ENCODE assay signal across 17 cellular contexts in genomic region chr3:141455603-141456327, GRCh38. TPM values are rescaled to one million over a fixed set of nuclear protein-coding genes. Genes with fewer than 3 reads are reported as not detected.
A peak's percentile ranks its signal among the peaks of the same experiment; 100 is the strongest.
DNase-seq lines count a peak whose midpoint lies in the region; ATAC-seq and TF ChIP-seq lines count a peak whose summit lies in the region.
"Had no signal": no experiment of that assay in that cellular context is flagged by ENCODE, and none has a peak within 500 bp of the region (broad histone marks: within the 10 kb centered on the region; RNA-seq: fewer than 3 reads in every experiment).

No MANE protein-coding gene starts in this region.

- H3K36me3 Mint-ChIP-seq in MCF 10A (ENCODE audit: insufficient read depth, unreplicated experiment) = peaks cover 5% of the 10 kb centered on the region
- H3K36me3 Mint-ChIP-seq: CD4-positive, alpha-beta memory T cell; memory B cell; stimulated activated naive B cell treated with anti-CD40 and anti-IgM and Interleukin-4, amounts not matched to agents 10 μg/mL and 1 μg/mL and 100 μg/mL, for 72 hours had no signal

- no peak for TF ChIP-seq POLR2A in breast epithelium (IDR thresholded peaks at IDR 0.05)
- TF ChIP-seq POLR2A in suprapubic skin (IDR thresholded peaks at IDR 0.05) = no peak
- TF ChIP-seq POLR2A in lower leg skin (IDR thresholded peaks at IDR 0.05) = no peak
- TF ChIP-seq POLR2A in GM18505 (IDR thresholded peaks at IDR 0.05; ENCODE audit: borderline replicate concordance, extremely low read depth, insufficient read depth, insufficient read length) = no peak

- peaks cover 0 to 7% of the 10 kb centered on the region in 2 donors for H3K4me1 ChIP-seq in breast epithelium
- peaks cover 30% of the 10 kb centered on the region for H3K4me1 ChIP-seq in adipocyte (ENCODE audit: control insufficient read depth, insufficient read depth, low read length)
- H3K4me1 ChIP-seq in left lung = peaks cover 8 to 18% of the 10 kb centered on the region in 2 donors
- peaks cover 22% of the 10 kb centered on the region for H3K4me1 ChIP-seq in suprapubic skin

- intact Hi-C loops in breast epithelium (cut with DNase I; ENCODE audit: low total_unique reads) = loop anchor here (10.0 kb wide), 1 partner anchor 141 kb away; no protein-coding TSS in a partner anchor
- intact Hi-C loops in MCF 10A (cut with micrococcal nuclease) = loop anchor here (1.0 kb wide), 1 partner anchor 144 kb away; no protein-coding TSS in a partner anchor
- intact Hi-C loops in left lung (cut with DNase I) = loop anchor here (5.0 to 10.0 kb wide), 2 partner anchors 148 to 151 kb away; no protein-coding TSS in a partner anchor
- intact Hi-C loops in lower leg skin (cut with DNase I; ENCODE audit: low total_unique reads) = no loop called here

- no peaks in the 10 kb centered on the region for H3K27me3 Mint-ChIP-seq in MCF 10A (ENCODE audit: insufficient read depth, unreplicated experiment)
- H3K27me3 Mint-ChIP-seq: CD4-positive, alpha-beta memory T cell had no signal

- no peak for DNase-seq in breast epithelium (ENCODE audit: low spot score in 2 of 2)
- DNase-seq in MCF 10A (ENCODE audit: unreplicated experiment) = no peak
- no peak for DNase-seq in adipocyte (ENCODE audit: low read depth)
- no peak for DNase-seq in left lung
- no peak for DNase-seq in suprapubic skin (ENCODE audit: low spot score in 2 of 2)
- no peak for DNase-seq in lower leg skin (ENCODE audit: low spot score in 2 of 2)
- DNase-seq in omental fat pad (ENCODE audit: low spot score) = no peak
- DNase-seq: effector memory CD4-positive, alpha-beta T cell; T-helper 9 cell had no signal

- POLR2A ChIA-PET in MCF 10A (lab: Yijun Ruan, JAX) = interaction anchor here (0.9 to 1.2 kb wide), 4 partner anchors 9 to 144 kb away, joined by 3 to 7 read pairs (median 3); no protein-coding TSS in a partner anchor

- H3K9me3 Mint-ChIP-seq in MCF 10A (ENCODE audit: unreplicated experiment) = no peaks in the 10 kb centered on the region
- H3K9me3 Mint-ChIP-seq: activated T-helper 2 cell treated with anti-CD3 and anti-CD28 coated beads, Interferon-gamma antibody, Interleukin-2, Interleukin-4, amounts not matched to agents 10 μg/mL and 5 μg/mL and 100 μg/mL, durations not matched to agents 14 hours and 24 hours and 36 hours; CD4-positive, alpha-beta memory T cell; memory B cell; stimulated activated naive B cell treated with anti-CD40 and anti-IgM and Interleukin-4, amounts not matched to agents 10 μg/mL and 1 μg/mL and 100 μg/mL, for 72 hours had no signal

- CTCF ChIA-PET in MCF 10A (lab: Yijun Ruan, JAX) = interaction anchor here (0.5 to 11.3 kb wide), 34 partner anchors 10 to 178 kb away, joined by 3 to 392 read pairs (median 5); no protein-coding TSS in a partner anchor

- H3K4me3 Mint-ChIP-seq in MCF 10A (ENCODE audit: unreplicated experiment) = no peak overlapping the region
- H3K4me3 Mint-ChIP-seq: CD4-positive, alpha-beta memory T cell; memory B cell; stimulated activated naive B cell treated with anti-CD40 and anti-IgM and Interleukin-4, amounts not matched to agents 10 μg/mL and 1 μg/mL and 100 μg/mL, for 72 hours had no signal

- TF ChIP-seq CTCF in breast epithelium (IDR thresholded peaks at IDR 0.05) (no peak), MCF 10A (IDR thresholded peaks at IDR 0.05; ENCODE audit: unreplicated experiment) (no peak), left lung (IDR thresholded peaks at IDR 0.05) (no peak), suprapubic skin (IDR thresholded peaks at IDR 0.05) (no peak), lower leg skin (IDR thresholded peaks at IDR 0.05) (no peak), omental fat pad (IDR thresholded peaks at IDR 0.05) (no peak)

- ATAC-seq in left lung = peak; percentile 5
- no peak for ATAC-seq in omental fat pad (ENCODE audit: low FRiP score)
- no peak for ATAC-seq in GM18505 (IDR thresholded peaks at IDR 0.05; ENCODE audit: unreplicated experiment)

- no peaks in the 10 kb centered on the region for H3K27me3 ChIP-seq in breast epithelium
- no peaks in the 10 kb centered on the region for H3K27me3 ChIP-seq in adipocyte (replicated peaks; ENCODE audit: control insufficient read depth, insufficient read depth, low read length)
- H3K27me3 ChIP-seq in left lung = no peaks in the 10 kb centered on the region
- H3K27me3 ChIP-seq in suprapubic skin = no peaks in the 10 kb centered on the region
- H3K27me3 ChIP-seq: right atrium auricular region, tibial nerve had no signal

- peak overlapping the region in 2 of 3 donors; percentile 12 to 21 for H3K4me3 ChIP-seq in breast epithelium
- H3K4me3 ChIP-seq in adipocyte (ENCODE audit: low read length) = peak overlapping the region; percentile 20
- H3K4me3 ChIP-seq in left lung = no peak overlapping the region
- no peak overlapping the region for H3K4me3 ChIP-seq in suprapubic skin
- no peak overlapping the region for H3K4me3 ChIP-seq in lower leg skin (ENCODE audit: low read depth, poor library complexity, severe bottlenecking)
- H3K4me3 ChIP-seq: right atrium auricular region, tibial nerve had no signal

- H3K9me3 ChIP-seq in breast epithelium (no peaks in the 10 kb centered on the region), adipocyte (ENCODE audit: control insufficient read depth, low read length) (no peaks in the 10 kb centered on the region), left lung (no peaks in the 10 kb centered on the region), suprapubic skin (no peaks in the 10 kb centered on the region)
- H3K9me3 ChIP-seq: right atrium auricular region, tibial nerve had no signal

- H3K36me3 ChIP-seq in breast epithelium (no peaks in the 10 kb centered on the region), adipocyte (ENCODE audit: control insufficient read depth, insufficient read depth, low read length, severe bottlenecking) (no peaks in the 10 kb centered on the region), left lung (no peaks in the 10 kb centered on the region), suprapubic skin (no peaks in the 10 kb centered on the region)
- H3K36me3 ChIP-seq: right atrium auricular region, tibial nerve had no signal

- BruUV-seq in MCF 10A (replicated peaks; lab: Mats Ljungman, UMichigan) = no TSS peak

- H3K27ac ChIP-seq in breast epithelium (peak overlapping the region; percentile 41 to 84), left lung (peak overlapping the region in 1 of 2 donors; percentile 23), suprapubic skin (peak overlapping the region; percentile 25)
- H3K27ac ChIP-seq: KMS-11, tibial nerve had no signal

- WGBS in suprapubic skin = 65% methylated on average over 18 of the region's 18 CpGs
- WGBS in lower leg skin, 2 donors = 57 to 62% methylated on average over 18 of the region's 18 CpGs

- H3K9ac ChIP-seq in adipocyte (ENCODE audit: low read length) = peak overlapping the region; percentile 12
- H3K9ac ChIP-seq: KMS-11 had no signal

- TF ChIP-seq EP300 in suprapubic skin (IDR thresholded peaks at IDR 0.05) = no peak

- H3K27ac Mint-ChIP-seq in MCF 10A (ENCODE audit: low read depth, unreplicated experiment) = no peak overlapping the region
- H3K27ac Mint-ChIP-seq: memory B cell; stimulated activated naive B cell treated with anti-CD40 and anti-IgM and Interleukin-4, amounts not matched to agents 10 μg/mL and 1 μg/mL and 100 μg/mL, for 72 hours had no signal

- peaks cover 15% of the 10 kb centered on the region for H3K4me1 Mint-ChIP-seq in MCF 10A (ENCODE audit: insufficient read depth, unreplicated experiment)

RNA-seq across cellular contexts. Expression of gene RASA2, which starts 31.1 kb away (rescaled TPM):
- 10 to 100 TPM; 15.2 to 43.2 (median 22.0) TPM for total RNA-seq in breast epithelium
- total RNA-seq in MCF 10A (2022) = 15.8 and 19.5 TPM in 2 replicates
- 10 to 100 TPM; 17.2 to 23.3 TPM for total RNA-seq in left lung
- total RNA-seq in suprapubic skin = 10 to 100 TPM; 14.3 to 48.6 (median 24.0) TPM
- total RNA-seq in lower leg skin = 10 to 100 TPM; 18.7 to 46.2 (median 21.2) TPM
- 10 to 100 TPM; 16.4 to 19.8 (median 18.0) TPM for total RNA-seq in omental fat pad

Comparison
In these comparisons a context has a peak if more than half of its experiments do, and no peak if none do; other contexts are left out.
1. H3K4me3 ChIP-seq: peak in breast epithelium (2 of 3) and adipocyte (single experiment); none in left lung (0 of 2), suprapubic skin (single experiment) and lower leg skin (single experiment).